ENCODE assay signal across 25 cellular contexts in the genomic region with DNA sequence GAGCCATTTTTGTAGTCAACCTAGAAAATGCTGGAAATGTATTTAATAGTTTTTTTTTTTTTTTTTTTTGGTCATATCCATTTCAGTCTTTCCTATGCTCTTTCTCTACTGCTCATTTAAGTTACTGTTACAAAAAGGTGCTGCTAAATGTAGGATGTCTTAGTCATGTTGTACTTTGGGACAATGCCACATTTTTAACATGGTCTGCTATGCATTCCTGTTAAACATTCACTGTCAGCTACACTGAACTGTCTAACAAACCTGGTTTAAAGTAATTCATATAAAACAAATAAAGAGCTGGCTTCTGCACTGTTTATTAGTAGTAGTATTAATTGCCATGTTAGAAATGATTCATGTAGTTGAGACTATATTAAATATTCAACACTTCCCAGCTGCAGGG.
DNase-seq lines count a peak whose midpoint lies in the region; ATAC-seq, FAIRE-seq and TF ChIP-seq lines count a peak whose summit lies in the region.
"Had no signal": no experiment of that assay in that cellular context is flagged by ENCODE, and none has a peak within 500 bp of the region (broad histone marks: within the 10 kb centered on the region; RNA-seq: fewer than 3 reads in every experiment).

No MANE protein-coding gene starts in this region.

- in situ Hi-C loops in ACHN (cut with HindIII; ENCODE audit: low pct_ligation_motif_present, low pct_unique_long_range_greater_than_20kb, low sequenced_read_pairs) (no loop called here), GM13976 (cut with MboI; ENCODE audit: low sequenced_read_pairs, unreplicated experiment) (no loop called here), astrocyte of the spinal cord (cut with HindIII; ENCODE audit: low sequenced_read_pairs) (no loop called here)

- ATAC-seq in GM18907 (IDR thresholded peaks at IDR 0.05; ENCODE audit: unreplicated experiment) (no peak), GM21515 (IDR thresholded peaks at IDR 0.05; ENCODE audit: unreplicated experiment) (no peak)
- ATAC-seq: activated CD4-positive, CD25-positive, alpha-beta regulatory T cell treated with anti-CD3 and anti-CD28 coated beads, Interleukin-2, amount 50 U/mL, for 24 hours; naive thymus-derived CD4-positive, alpha-beta T cell; sciatic nerve had no signal

- TF ChIP-seq CTCF in GM13976 (IDR thresholded peaks at IDR 0.05; ENCODE audit: borderline replicate concordance, control extremely low read depth, extremely low read depth, insufficient read depth, missing control alignments) (no peak), astrocyte of the spinal cord (IDR thresholded peaks at IDR 0.05; ENCODE audit: low read depth, low read length) (no peak)

- DNase-seq in ACHN (peak; percentile 67), GM13976 (ENCODE audit: low spot score) (peak; percentile 0), astrocyte of the spinal cord (ENCODE audit: low read depth, low spot score) (peak; percentile 52), iris pigment epithelial cell (ENCODE audit: low read depth) (peak; percentile 73), H54 (ENCODE audit: insufficient read length, low spot score) (no peak), UCSD-AML1 (lab: John Stamatoyannopoulos, UW; ENCODE audit: unreplicated experiment) (no peak)
- DNase-seq: activated naive CD4-positive, alpha-beta T cell treated with Interleukin-2 at 50 U/mL for 16 hours; activated T-cell treated with anti-CD3 and anti-CD28 coated beads, Interleukin-2, amount 50 U/mL, for 24 hours; anterior cingulate cortex; CD4-positive, alpha-beta memory T cell; endodermal cell; GF-D8; H9; hypothalamus; MG63; naive thymus-derived CD4-positive, alpha-beta T cell; NCI-H1417 treated with DMSO at 0.1 percent for 48 hours; NCI-H524 had no signal

- FAIRE-seq in H54 (lab: Jason Lieb, UNC) = no peak
- FAIRE-seq: GM12891 had no signal

- H3K4me3 ChIP-seq in astrocyte of the spinal cord (ENCODE audit: low read depth, low read length) = no peak overlapping the region
- H3K4me3 ChIP-seq: coronary artery, MG63, vagina had no signal

- no peak for TF ChIP-seq POLR2A in H54 (IDR thresholded peaks at IDR 0.05; ENCODE audit: low read depth, low read length)

Comparison
In these comparisons a context has a peak if more than half of its experiments do, and no peak if none do; other contexts are left out.
1. DNase-seq: peak in ACHN (single experiment), GM13976 (single experiment), astrocyte of the spinal cord (single experiment) and iris pigment epithelial cell (single experiment); none in H54 (single experiment) and UCSD-AML1 (single experiment).